ENCODE assay signal across 42 cellular contexts in the genomic region with DNA sequence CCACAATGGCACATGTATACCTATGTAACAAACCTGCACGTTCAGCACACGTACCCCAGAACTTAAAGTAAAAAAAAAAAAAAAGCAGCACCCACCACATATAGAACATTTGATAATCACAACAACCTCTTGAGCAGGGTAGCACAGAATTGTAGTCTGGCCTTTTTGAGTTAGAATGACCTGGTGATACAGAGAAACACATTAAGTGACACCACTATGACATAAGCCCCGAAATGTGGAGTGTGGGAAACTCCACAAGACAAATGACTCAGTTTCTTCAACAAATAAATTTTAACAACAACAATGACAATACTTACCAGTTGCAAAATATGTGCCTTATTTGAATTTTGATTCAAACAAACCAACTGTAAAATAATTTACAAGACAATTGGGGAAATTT. TPM values are rescaled to one million over a fixed set of nuclear protein-coding genes. Genes with fewer than 3 reads are reported as not detected.
"Had no signal": no experiment of that assay in that cellular context is flagged by ENCODE, and none has a peak within 500 bp of the region (broad histone marks: within the 10 kb centered on the region; RNA-seq: fewer than 3 reads in every experiment).

No MANE protein-coding gene starts in this region.

- H3K36me3 Mint-ChIP-seq: activated naive CD4-positive, alpha-beta T cell treated with anti-CD3 and anti-CD28 coated beads, Interleukin-2, amount 10 ng/mL, durations not matched to agents 7 days and 5 days; activated naive CD4-positive, alpha-beta T cell treated with anti-CD3 and anti-CD28 coated beads, Interleukin-2, amount 50 U/mL, for 24 hours; activated naive CD4-positive, alpha-beta T cell treated with anti-CD3 and anti-CD28 coated beads, Interleukin-2, amount 50 U/mL, for 72 hours; activated naive CD8-positive, alpha-beta T cell; activated naive CD8-positive, alpha-beta T cell treated with anti-CD3 and anti-CD28 coated beads for 36 hours; activated naive CD8-positive, alpha-beta T cell treated with anti-CD3 and anti-CD28 coated beads, Interleukin-2, amount 10 ng/mL, durations not matched to agents 7 days and 5 days; brain had no signal

- H3K27ac Mint-ChIP-seq: activated naive CD4-positive, alpha-beta T cell treated with anti-CD3 and anti-CD28 coated beads for 36 hours; activated naive CD4-positive, alpha-beta T cell treated with anti-CD3 and anti-CD28 coated beads, Interleukin-2, amount 10 ng/mL, durations not matched to agents 7 days and 5 days; activated naive CD4-positive, alpha-beta T cell treated with anti-CD3 and anti-CD28 coated beads, Interleukin-2, amount 50 U/mL, for 24 hours; activated naive CD4-positive, alpha-beta T cell treated with anti-CD3 and anti-CD28 coated beads, Interleukin-2, amount 50 U/mL, for 72 hours; activated naive CD8-positive, alpha-beta T cell; activated naive CD8-positive, alpha-beta T cell treated with anti-CD3 and anti-CD28 coated beads for 36 hours; activated naive CD8-positive, alpha-beta T cell treated with anti-CD3 and anti-CD28 coated beads, Interleukin-2, amount 10 ng/mL, durations not matched to agents 7 days and 5 days; activated naive CD8-positive, alpha-beta T cell treated with anti-CD3 and anti-CD28 coated beads, Interleukin-2, amount 50 U/mL, for 24 hours; activated T-cell treated with anti-CD3 and anti-CD28 coated beads, Interleukin-2, amount 50 U/mL, for 24 hours; activated T-cell treated with anti-CD3 and anti-CD28 coated beads, Interleukin-2, amount 50 U/mL, for 72 hours; activated T-helper 1 cell treated with anti-CD3 and anti-CD28 coated beads, Interleukin-12 subunit alpha, Interleukin-12 subunit beta, Interleukin-2, Interleukin-4 antibody, amounts not matched to agents 30 ng/mL and 10 ng/mL and 1 ng/mL, durations not matched to agents 14 hours and 24 hours and 36 hours; activated T-helper 2 cell treated with anti-CD3 and anti-CD28 coated beads, Interferon-gamma antibody, Interleukin-2, Interleukin-4, amounts not matched to agents 10 μg/mL and 5 μg/mL and 100 μg/mL, durations not matched to agents 14 hours and 24 hours and 36 hours had no signal

- H3K27ac ChIP-seq: adrenal gland, ascending aorta, body of pancreas, brain microvascular endothelial cell, breast epithelium, cardiac muscle cell had no signal

- ATAC-seq: activated naive CD4-positive, alpha-beta T cell treated with anti-CD3 and anti-CD28 coated beads, Interleukin-2, amount 50 U/mL, for 72 hours; activated naive CD8-positive, alpha-beta T cell treated with anti-CD3 and anti-CD28 coated beads, Interleukin-2, amount 50 U/mL, for 24 hours; activated T-cell treated with anti-CD3 and anti-CD28 coated beads, Interleukin-2, amount 50 U/mL, for 4 hours; body of pancreas had no signal

- H3K27me3 Mint-ChIP-seq: activated naive CD8-positive, alpha-beta T cell; activated naive CD8-positive, alpha-beta T cell treated with anti-CD3 and anti-CD28 coated beads, Interleukin-2, amount 50 U/mL, for 24 hours; central memory CD8-positive, alpha-beta T cell had no signal

- H3K4me3 Mint-ChIP-seq: activated naive CD4-positive, alpha-beta T cell treated with anti-CD3 and anti-CD28 coated beads for 36 hours; activated naive CD4-positive, alpha-beta T cell treated with anti-CD3 and anti-CD28 coated beads, Interleukin-2, amount 10 ng/mL, durations not matched to agents 7 days and 5 days; activated naive CD4-positive, alpha-beta T cell treated with anti-CD3 and anti-CD28 coated beads, Interleukin-2, amount 50 U/mL, for 24 hours; activated naive CD8-positive, alpha-beta T cell; activated naive CD8-positive, alpha-beta T cell treated with anti-CD3 and anti-CD28 coated beads for 36 hours; activated naive CD8-positive, alpha-beta T cell treated with anti-CD3 and anti-CD28 coated beads, Interleukin-2, amount 10 ng/mL, durations not matched to agents 7 days and 5 days; activated naive CD8-positive, alpha-beta T cell treated with anti-CD3 and anti-CD28 coated beads, Interleukin-2, amount 50 U/mL, for 24 hours; activated T-cell treated with anti-CD3 and anti-CD28 coated beads, Interleukin-2, amount 50 U/mL, for 24 hours; activated T-cell treated with anti-CD3 and anti-CD28 coated beads, Interleukin-2, amount 50 U/mL, for 4 hours; activated T-cell treated with anti-CD3 and anti-CD28 coated beads, Interleukin-2, amount 50 U/mL, for 72 hours; activated T-helper 1 cell treated with anti-CD3 and anti-CD28 coated beads, Interleukin-12 subunit alpha, Interleukin-12 subunit beta, Interleukin-2, Interleukin-4 antibody, amounts not matched to agents 30 ng/mL and 10 ng/mL and 1 ng/mL, durations not matched to agents 14 hours and 24 hours and 36 hours; brain; central memory CD8-positive, alpha-beta T cell had no signal

- H3K9me3 ChIP-seq: adrenal gland, ascending aorta, body of pancreas, breast epithelium had no signal

- H3K4me1 ChIP-seq: ascending aorta, body of pancreas, breast epithelium had no signal

- DNase-seq: activated effector memory CD4-positive, alpha-beta T cell treated with anti-CD3 and anti-CD28 coated beads, Interleukin-2, amount 50 U/mL, for 16 hours; activated effector memory CD4-positive, alpha-beta T cell treated with Interleukin-2 at 50 U/mL for 16 hours; activated gamma-delta T cell; activated gamma-delta T cell treated with Interleukin-2 at 50 U/mL for 16 hours; activated naive CD4-positive, alpha-beta T cell; activated naive CD4-positive, alpha-beta T cell treated with anti-CD3 and anti-CD28 coated beads for 36 hours; activated naive CD4-positive, alpha-beta T cell treated with anti-CD3 and anti-CD28 coated beads, Interleukin-2, amount 10 ng/mL, durations not matched to agents 7 days and 5 days; activated naive CD4-positive, alpha-beta T cell treated with anti-CD3 and anti-CD28 coated beads, Interleukin-2, amount 50 U/mL, for 16 hours; activated naive CD4-positive, alpha-beta T cell treated with Interleukin-2 at 50 U/mL for 16 hours; activated naive CD8-positive, alpha-beta T cell treated with anti-CD3 and anti-CD28 coated beads for 36 hours; activated naive CD8-positive, alpha-beta T cell treated with anti-CD3 and anti-CD28 coated beads, Interleukin-2, amount 10 ng/mL, durations not matched to agents 7 days and 5 days; activated naive CD8-positive, alpha-beta T cell treated with anti-CD3 and anti-CD28 coated beads, Interleukin-2, amount 50 U/mL, for 24 hours; activated T-cell treated with anti-CD3 and anti-CD28 coated beads, Interleukin-2, amount 50 U/mL, for 1 hour; activated T-cell treated with anti-CD3 and anti-CD28 coated beads, Interleukin-2, amount 50 U/mL, for 24 hours; activated T-cell treated with anti-CD3 and anti-CD28 coated beads, Interleukin-2, amount 50 U/mL, for 4 hours; activated T-cell treated with anti-CD3 and anti-CD28 coated beads, Interleukin-2, amount 50 U/mL, for 48 hours; activated T-cell treated with anti-CD3 and anti-CD28 coated beads, Interleukin-2, amount 50 U/mL, for 72 hours; adrenal gland; amniotic stem cell; amygdala; anterior cingulate cortex; aorta; body of pancreas; brain microvascular endothelial cell; caudate nucleus; central memory CD4-positive, alpha-beta T cell; cerebellar nuclear complex had no signal

- H3K9me3 Mint-ChIP-seq: activated naive CD4-positive, alpha-beta T cell treated with anti-CD3 and anti-CD28 coated beads for 36 hours; activated naive CD4-positive, alpha-beta T cell treated with anti-CD3 and anti-CD28 coated beads, Interleukin-2, amount 10 ng/mL, durations not matched to agents 7 days and 5 days; activated naive CD4-positive, alpha-beta T cell treated with anti-CD3 and anti-CD28 coated beads, Interleukin-2, amount 50 U/mL, for 24 hours; activated naive CD4-positive, alpha-beta T cell treated with anti-CD3 and anti-CD28 coated beads, Interleukin-2, amount 50 U/mL, for 72 hours; activated naive CD8-positive, alpha-beta T cell treated with anti-CD3 and anti-CD28 coated beads for 36 hours; activated naive CD8-positive, alpha-beta T cell treated with anti-CD3 and anti-CD28 coated beads, Interleukin-2, amount 50 U/mL, for 24 hours; activated T-cell treated with anti-CD3 and anti-CD28 coated beads, Interleukin-2, amount 50 U/mL, for 4 hours; activated T-cell treated with anti-CD3 and anti-CD28 coated beads, Interleukin-2, amount 50 U/mL, for 72 hours; activated T-helper 1 cell treated with anti-CD3 and anti-CD28 coated beads, Interleukin-12 subunit alpha, Interleukin-12 subunit beta, Interleukin-2, Interleukin-4 antibody, amounts not matched to agents 30 ng/mL and 10 ng/mL and 1 ng/mL, durations not matched to agents 14 hours and 24 hours and 36 hours; activated T-helper 2 cell treated with anti-CD3 and anti-CD28 coated beads, Interferon-gamma antibody, Interleukin-2, Interleukin-4, amounts not matched to agents 10 μg/mL and 5 μg/mL and 100 μg/mL, durations not matched to agents 14 hours and 24 hours and 36 hours; central memory CD8-positive, alpha-beta T cell had no signal

- H3K4me3 ChIP-seq: adrenal gland, ascending aorta, body of pancreas, breast epithelium, cardiac muscle cell had no signal

- H3K36me3 ChIP-seq: adrenal gland, ascending aorta, brain microvascular endothelial cell, breast epithelium, cardiac muscle cell had no signal

- H3K4me1 Mint-ChIP-seq: activated naive CD4-positive, alpha-beta T cell treated with anti-CD3 and anti-CD28 coated beads, Interleukin-2, amount 10 ng/mL, durations not matched to agents 7 days and 5 days; activated naive CD4-positive, alpha-beta T cell treated with anti-CD3 and anti-CD28 coated beads, Interleukin-2, amount 50 U/mL, for 24 hours; activated naive CD8-positive, alpha-beta T cell treated with anti-CD3 and anti-CD28 coated beads for 36 hours; activated naive CD8-positive, alpha-beta T cell treated with anti-CD3 and anti-CD28 coated beads, Interleukin-2, amount 10 ng/mL, durations not matched to agents 7 days and 5 days; brain; central memory CD8-positive, alpha-beta T cell had no signal

- H3K27me3 ChIP-seq: adrenal gland, ascending aorta, body of pancreas, brain microvascular endothelial cell, breast epithelium, cardiac muscle cell had no signal

RNA-seq across cellular contexts. Expression of a gene that starts 46.4 kb away (rescaled TPM):
- total RNA-seq: activated naive CD4-positive, alpha-beta T cell treated with anti-CD3 and anti-CD28 coated beads for 36 hours; activated naive CD4-positive, alpha-beta T cell treated with anti-CD3 and anti-CD28 coated beads, Interleukin-2, amount 50 U/mL, for 72 hours; activated naive CD8-positive, alpha-beta T cell treated with anti-CD3 and anti-CD28 coated beads for 36 hours; activated T-cell treated with anti-CD3 and anti-CD28 coated beads, Interleukin-2, amount 50 U/mL, for 4 hours; activated T-cell treated with anti-CD3 and anti-CD28 coated beads, Interleukin-2, amount 50 U/mL, for 72 hours; activated T-helper 1 cell treated with anti-CD3 and anti-CD28 coated beads, Interleukin-12 subunit alpha, Interleukin-12 subunit beta, Interleukin-2, Interleukin-4 antibody, amounts not matched to agents 30 ng/mL and 10 ng/mL and 1 ng/mL, durations not matched to agents 14 hours and 24 hours and 36 hours; adrenal gland; aorta; ascending aorta; astrocyte; body of pancreas; breast epithelium; bronchial epithelial cell; cardiac septum; cerebellum; chondrocyte had no signal
